ENCODE assay signal across 1 cellular context in the genomic region with DNA sequence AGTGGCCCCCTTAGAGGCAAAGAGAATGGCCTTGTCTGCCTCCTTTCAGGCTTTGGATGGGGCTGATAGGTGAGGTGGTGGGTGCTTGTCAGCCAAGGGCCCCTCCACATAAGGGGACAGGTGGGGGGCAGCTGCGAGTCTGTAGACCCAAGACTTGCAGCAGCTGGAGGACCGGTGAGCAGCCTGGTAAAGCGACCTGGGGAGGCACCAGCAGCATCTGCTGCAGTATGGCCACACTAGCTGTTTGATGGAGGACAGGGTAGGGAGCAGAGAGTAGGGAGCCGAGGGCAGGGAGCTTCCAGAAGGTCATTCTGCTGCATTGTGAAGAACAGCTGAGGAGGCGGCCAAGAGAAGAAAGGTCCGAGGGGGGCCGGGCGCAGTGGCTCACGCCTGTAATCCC.
TF ChIP-seq lines count a peak whose summit lies in the region.

No MANE protein-coding gene starts in this region.

TF ChIP-seq in IMR-90, 13 proteins besides CTCF, POLR2A, EP300 and RAD21:
- TF ChIP-seq NFE2L2 (IDR thresholded peaks at IDR 0.05; ENCODE audit: low read depth, low read length), result no peak
- TF ChIP-seq SMC3 (IDR thresholded peaks at IDR 0.05; ENCODE audit: low read depth, low read length), result no peak
- TF ChIP-seq, protein P1, sequence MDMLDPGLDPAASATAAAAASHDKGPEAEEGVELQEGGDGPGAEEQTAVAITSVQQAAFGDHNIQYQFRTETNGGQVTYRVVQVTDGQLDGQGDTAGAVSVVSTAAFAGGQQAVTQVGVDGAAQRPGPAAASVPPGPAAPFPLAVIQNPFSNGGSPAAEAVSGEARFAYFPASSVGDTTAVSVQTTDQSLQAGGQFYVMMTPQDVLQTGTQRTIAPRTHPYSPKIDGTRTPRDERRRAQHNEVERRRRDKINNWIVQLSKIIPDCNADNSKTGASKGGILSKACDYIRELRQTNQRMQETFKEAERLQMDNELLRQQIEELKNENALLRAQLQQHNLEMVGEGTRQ (IDR thresholded peaks at IDR 0.05; ENCODE audit: low read depth, low read length), result no peak
- TF ChIP-seq, protein P2, sequence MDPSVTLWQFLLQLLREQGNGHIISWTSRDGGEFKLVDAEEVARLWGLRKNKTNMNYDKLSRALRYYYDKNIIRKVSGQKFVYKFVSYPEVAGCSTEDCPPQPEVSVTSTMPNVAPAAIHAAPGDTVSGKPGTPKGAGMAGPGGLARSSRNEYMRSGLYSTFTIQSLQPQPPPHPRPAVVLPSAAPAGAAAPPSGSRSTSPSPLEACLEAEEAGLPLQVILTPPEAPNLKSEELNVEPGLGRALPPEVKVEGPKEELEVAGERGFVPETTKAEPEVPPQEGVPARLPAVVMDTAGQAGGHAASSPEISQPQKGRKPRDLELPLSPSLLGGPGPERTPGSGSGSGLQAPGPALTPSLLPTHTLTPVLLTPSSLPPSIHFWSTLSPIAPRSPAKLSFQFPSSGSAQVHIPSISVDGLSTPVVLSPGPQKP (IDR thresholded peaks at IDR 0.05; ENCODE audit: borderline replicate concordance, low read depth, low read length), result no peak
- no peak for TF ChIP-seq CEBPB (IDR thresholded peaks at IDR 0.05; ENCODE audit: low read depth, low read length)
- no peak for TF ChIP-seq MAFK (IDR thresholded peaks at IDR 0.05; ENCODE audit: low read depth, low read length)
